In the genomic region with DNA sequence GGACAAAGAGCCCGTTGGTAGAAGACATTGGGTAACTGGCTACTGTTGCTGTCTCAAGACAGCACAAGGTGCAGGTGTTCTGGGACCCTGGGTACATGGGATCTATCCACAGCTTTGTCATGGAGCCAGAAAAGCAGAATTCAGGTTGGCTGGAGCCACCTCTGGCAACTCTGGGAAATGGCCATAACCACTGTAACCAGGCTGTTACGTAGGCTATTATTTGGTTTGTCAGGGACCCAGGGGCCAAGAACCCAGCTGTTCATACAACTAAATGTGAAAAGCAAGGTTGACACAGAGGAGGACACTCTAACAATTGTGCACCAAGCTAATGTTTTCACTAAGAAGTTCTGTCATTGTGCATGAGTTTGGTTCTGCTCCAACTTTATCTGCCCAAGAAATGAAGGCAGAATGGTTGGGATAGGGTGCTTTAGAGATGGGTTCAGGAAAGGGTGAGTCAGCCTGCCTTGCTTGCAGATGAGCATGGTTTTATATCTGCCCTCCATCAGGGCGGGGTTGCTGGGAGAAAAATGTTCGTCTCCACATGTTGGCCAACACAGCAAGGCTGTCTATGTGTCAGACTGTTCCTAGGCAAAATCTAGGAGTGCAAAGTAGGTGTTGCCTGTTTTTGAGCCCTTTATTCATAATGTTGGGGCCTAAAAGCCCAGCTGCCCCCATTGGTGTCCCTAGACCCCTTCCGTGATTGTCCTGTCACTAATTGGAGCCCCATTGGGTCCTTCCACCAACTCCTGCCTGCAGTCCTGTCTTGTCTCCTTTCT, we compare ENCODE assay signal across 32 cellular contexts.
DNase-seq lines count a peak whose midpoint lies in the region; ATAC-seq and TF ChIP-seq lines count a peak whose summit lies in the region.
"Had no signal": no experiment of that assay in that cellular context is flagged by ENCODE, and none has a peak within 500 bp of the region (broad histone marks: within the 10 kb centered on the region; RNA-seq: fewer than 3 reads in every experiment).

No MANE protein-coding gene starts in this region.

- H3K4me2 ChIP-seq in SK-N-SH, result no peak overlapping the region
- no peak overlapping the region for H3K4me2 ChIP-seq in OCI-LY7 (ENCODE audit: low read length)
- H3K4me2 ChIP-seq: A549, GM23338 had no signal

- peaks cover 7% of the 10 kb centered on the region for H3K4me1 Mint-ChIP-seq in endodermal cell
- no peaks in the 10 kb centered on the region for H3K4me1 Mint-ChIP-seq in progenitor cell of endocrine pancreas (ENCODE audit: low read depth)
- H3K4me1 Mint-ChIP-seq: activated naive CD4-positive, alpha-beta T cell treated with anti-CD3 and anti-CD28 coated beads, Interleukin-2, amount 10 ng/mL, durations not matched to agents 7 days and 5 days; GM23338; naive thymus-derived CD8-positive, alpha-beta T cell had no signal

- H2AFZ ChIP-seq in SK-N-SH (ENCODE audit: low read depth) (no peak overlapping the region), OCI-LY7 (ENCODE audit: low read length) (no peak overlapping the region)
- H2AFZ ChIP-seq: GM23338 had no signal

- intact Hi-C loops in OCI-LY7 (cut with micrococcal nuclease; ENCODE audit: unreplicated experiment), result no loop called here

- H3K36me3 Mint-ChIP-seq in endodermal cell (ENCODE audit: low read depth), result no peaks in the 10 kb centered on the region
- peaks cover 1% of the 10 kb centered on the region for H3K36me3 Mint-ChIP-seq in progenitor cell of endocrine pancreas (ENCODE audit: insufficient read depth)
- H3K36me3 Mint-ChIP-seq: activated naive CD4-positive, alpha-beta T cell treated with anti-CD3 and anti-CD28 coated beads, Interleukin-2, amount 10 ng/mL, durations not matched to agents 7 days and 5 days had no signal

- no peak for TF ChIP-seq POLR2A in suprapubic skin (IDR thresholded peaks at IDR 0.05)

- H3K4me1 ChIP-seq in SK-N-SH (ENCODE audit: control insufficient read depth in 1 of 2, insufficient read depth in 2 of 2, low read depth in 1 of 2, low read length in 1 of 2) (no peaks in the 10 kb centered on the region), OCI-LY7 (ENCODE audit: insufficient read depth, low read length, poor library complexity, severe bottlenecking) (no peaks in the 10 kb centered on the region), endodermal cell (ENCODE audit: control insufficient read depth, insufficient read depth, low read length) (peaks cover 4% of the 10 kb centered on the region), suprapubic skin (peaks cover 12% of the 10 kb centered on the region)
- H3K4me1 ChIP-seq: A549, BE2C, stomach, tibial artery had no signal

- ATAC-seq in SK-N-SH treated with all-trans-retinoic acid at 6 μM for 48 hours (no peak), GM21515 (IDR thresholded peaks at IDR 0.05; ENCODE audit: unreplicated experiment) (no peak), GM19467 (IDR thresholded peaks at IDR 0.05; ENCODE audit: unreplicated experiment) (no peak)
- ATAC-seq: A549; activated CD4-positive, CD25-positive, alpha-beta regulatory T cell treated with anti-CD3 and anti-CD28 coated beads, Interleukin-2, amount 50 U/mL, for 24 hours; GM12878; GM23338; naive thymus-derived CD8-positive, alpha-beta T cell; Panc1 had no signal

- H3K4me3 Mint-ChIP-seq in endodermal cell (no peak overlapping the region), progenitor cell of endocrine pancreas (ENCODE audit: low read depth) (no peak overlapping the region)
- H3K4me3 Mint-ChIP-seq: activated naive CD4-positive, alpha-beta T cell treated with anti-CD3 and anti-CD28 coated beads, Interleukin-2, amount 10 ng/mL, durations not matched to agents 7 days and 5 days; activated T-helper 1 cell treated with anti-CD3 and anti-CD28 coated beads, Interleukin-12 subunit alpha, Interleukin-12 subunit beta, Interleukin-2, Interleukin-4 antibody, amounts not matched to agents 30 ng/mL and 10 ng/mL and 1 ng/mL, durations not matched to agents 14 hours and 24 hours and 36 hours; GM23338; naive thymus-derived CD8-positive, alpha-beta T cell had no signal

- WGBS in SK-N-SH (ENCODE audit: low lambda C conversion rate), result 27% methylated on average over 5 of the region's 5 CpGs
- WGBS in endodermal cell (ENCODE audit: insufficient coverage in 1 of 2, insufficient read length in 1 of 2), 2 experiments, result 93 to 94% methylated on average over 4 to 5 of the region's 5 CpGs
- 66% methylated on average over 5 of the region's 5 CpGs for WGBS in suprapubic skin

- no peak for TF ChIP-seq RAD21 in SK-N-SH (IDR thresholded peaks at IDR 0.05; ENCODE audit: low read length)

- H3K79me2 ChIP-seq in SK-N-SH (ENCODE audit: insufficient read depth) (no peaks in the 10 kb centered on the region), OCI-LY7 (ENCODE audit: insufficient read depth, low read depth, low read length) (no peaks in the 10 kb centered on the region)

- H3K27ac Mint-ChIP-seq in endodermal cell (no peak overlapping the region), progenitor cell of endocrine pancreas (no peak overlapping the region)
- H3K27ac Mint-ChIP-seq: activated naive CD4-positive, alpha-beta T cell treated with anti-CD3 and anti-CD28 coated beads, Interleukin-2, amount 10 ng/mL, durations not matched to agents 7 days and 5 days; activated T-helper 1 cell treated with anti-CD3 and anti-CD28 coated beads, Interleukin-12 subunit alpha, Interleukin-12 subunit beta, Interleukin-2, Interleukin-4 antibody, amounts not matched to agents 30 ng/mL and 10 ng/mL and 1 ng/mL, durations not matched to agents 14 hours and 24 hours and 36 hours; GM23338; naive thymus-derived CD8-positive, alpha-beta T cell had no signal

- TF ChIP-seq CTCF in SK-N-SH (IDR thresholded peaks at IDR 0.05), result no peak
- TF ChIP-seq CTCF in OCI-LY7 (conservative IDR thresholded peaks at IDR 0.05; ENCODE audit: low read length), result 0 out of 2 replicates have a peak, but pooled peaks have one; percentile 12
- peak; percentile 40 for TF ChIP-seq CTCF in endodermal cell (conservative IDR thresholded peaks at IDR 0.05)
- TF ChIP-seq CTCF in suprapubic skin (IDR thresholded peaks at IDR 0.05), result no peak
- TF ChIP-seq CTCF in progenitor cell of endocrine pancreas (IDR thresholded peaks at IDR 0.05; ENCODE audit: unreplicated experiment), result no peak

- H3K36me3 ChIP-seq in SK-N-SH (replicated peaks in 1 of 2; ENCODE audit: control insufficient read depth in 1 of 2, insufficient read depth in 2 of 2, low read length in 1 of 2), result peaks cover 0 to 3% of the 10 kb centered on the region in 2 experiments
- no peaks in the 10 kb centered on the region for H3K36me3 ChIP-seq in OCI-LY7 (ENCODE audit: insufficient read depth, low read length)
- no peaks in the 10 kb centered on the region for H3K36me3 ChIP-seq in endodermal cell (ENCODE audit: control insufficient read depth, insufficient read depth, low read length)
- no peaks in the 10 kb centered on the region for H3K36me3 ChIP-seq in suprapubic skin
- H3K36me3 ChIP-seq: BE2C, SJSA1, stomach, tibial artery had no signal

- H3K9ac ChIP-seq in SK-N-SH (no peak overlapping the region), endodermal cell (ENCODE audit: extremely low read depth, low read length, poor library complexity, severe bottlenecking) (no peak overlapping the region)

- DNase-seq in SK-N-SH (no peak), OCI-LY7 (ENCODE audit: low spot score) (no peak), endodermal cell (no peak), suprapubic skin (ENCODE audit: low spot score in 2 of 2) (no peak), progenitor cell of endocrine pancreas (ENCODE audit: low spot score, unreplicated experiment) (no peak)
- DNase-seq: activated CD4-positive, alpha-beta T cell treated with anti-CD3 and anti-CD28 coated beads, Interleukin-2, amount 50 U/mL, for 48 hours; activated naive CD4-positive, alpha-beta T cell treated with anti-CD3 and anti-CD28 coated beads, Interleukin-2, amount 10 ng/mL, durations not matched to agents 7 days and 5 days; amniotic stem cell; BE2C; DND-41; head of caudate nucleus; KG1; naive thymus-derived CD8-positive, alpha-beta T cell; NCI-H1436; NCI-H2171; NCI-H510A treated with DMSO at 0.1 percent for 48 hours; NK-92 treated with Interleukin-12 subunit alpha and Interleukin-12 subunit beta, amount 100 ng/mL, for 24 hours; nucleus accumbens; stomach; T-helper 1 cell; tibial artery had no signal

- CTCF ChIA-PET in SK-N-SH (lab: Yijun Ruan, JAX), result interaction anchor here (1.5 kb wide), 1 partner anchor 35 kb away, joined by 6 read pairs; no protein-coding TSS in a partner anchor
- CTCF ChIA-PET in OCI-LY7 (lab: Charles Lee; ENCODE audit: unreplicated experiment), result no interaction called here

- no TSS peak for BruUV-seq in OCI-LY7 (replicated peaks; lab: Mats Ljungman, UMichigan)

- H3K4me3 ChIP-seq in SK-N-SH (ENCODE audit: low read depth in 2 of 2, low read length in 1 of 2), result no peak overlapping the region
- no peak overlapping the region for H3K4me3 ChIP-seq in OCI-LY7 (ENCODE audit: low read depth, low read length, poor library complexity, severe bottlenecking)
- H3K4me3 ChIP-seq in endodermal cell (ENCODE audit: low read length), result no peak overlapping the region
- H3K4me3 ChIP-seq in suprapubic skin, result no peak overlapping the region
- H3K4me3 ChIP-seq: A549, GM12878, GM23338, SJSA1, stomach, tibial artery had no signal

- H3K9me3 ChIP-seq in SK-N-SH (no peaks in the 10 kb centered on the region), OCI-LY7 (ENCODE audit: low read length) (no peaks in the 10 kb centered on the region), endodermal cell (ENCODE audit: control insufficient read depth, low read length) (peaks cover 14% of the 10 kb centered on the region), suprapubic skin (no peaks in the 10 kb centered on the region)
- H3K9me3 ChIP-seq: A549, BE2C had no signal

- H3K9me2 ChIP-seq in SK-N-SH (no peaks in the 10 kb centered on the region), OCI-LY7 (ENCODE audit: insufficient read depth, low read length) (no peaks in the 10 kb centered on the region)

- H3K27me3 Mint-ChIP-seq in endodermal cell (ENCODE audit: insufficient read depth) (peaks cover 1% of the 10 kb centered on the region), progenitor cell of endocrine pancreas (no peaks in the 10 kb centered on the region)

- no peaks in the 10 kb centered on the region for H3K27me3 ChIP-seq in SK-N-SH (ENCODE audit: insufficient read depth)
- no peaks in the 10 kb centered on the region for H3K27me3 ChIP-seq in endodermal cell (ENCODE audit: control insufficient read depth, insufficient read depth, low read length, poor library complexity, severe bottlenecking)
- no peaks in the 10 kb centered on the region for H3K27me3 ChIP-seq in suprapubic skin
- H3K27me3 ChIP-seq: BE2C, SJSA1, tibial artery had no signal

- H4K20me1 ChIP-seq in SK-N-SH (ENCODE audit: insufficient read depth) (no peaks in the 10 kb centered on the region), OCI-LY7 (ENCODE audit: insufficient read depth, low read length) (no peaks in the 10 kb centered on the region)

- POLR2A ChIA-PET in SK-N-SH (lab: Yijun Ruan, JAX) (no interaction called here), OCI-LY7 (lab: Charles Lee) (no interaction called here)

- H3F3A ChIP-seq in SK-N-SH (replicated peaks; ENCODE audit: insufficient read depth), result no peaks in the 10 kb centered on the region

- TF ChIP-seq EP300 in SK-N-SH (IDR thresholded peaks at IDR 0.05; ENCODE audit: borderline replicate concordance in 1 of 2, low read depth in 1 of 2, low read length in 1 of 2), result no peak
- no peak for TF ChIP-seq EP300 in suprapubic skin (IDR thresholded peaks at IDR 0.05)

- H3K27ac ChIP-seq in SK-N-SH (ENCODE audit: low read depth in 2 of 2, low read length in 1 of 2) (no peak overlapping the region), OCI-LY7 (ENCODE audit: low read depth, low read length, poor library complexity, severe bottlenecking) (no peak overlapping the region), endodermal cell (ENCODE audit: low read depth, low read length) (no peak overlapping the region), suprapubic skin (peak overlapping the region; percentile 82)
- H3K27ac ChIP-seq: A549, epithelial cell of prostate, SJSA1, stomach, tibial artery had no signal

- H3K9me3 Mint-ChIP-seq in endodermal cell (peaks cover 21% of the 10 kb centered on the region), progenitor cell of endocrine pancreas (ENCODE audit: low read depth) (peaks cover 14% of the 10 kb centered on the region)
- H3K9me3 Mint-ChIP-seq: activated naive CD4-positive, alpha-beta T cell treated with anti-CD3 and anti-CD28 coated beads, Interleukin-2, amount 10 ng/mL, durations not matched to agents 7 days and 5 days; activated T-helper 1 cell treated with anti-CD3 and anti-CD28 coated beads, Interleukin-12 subunit alpha, Interleukin-12 subunit beta, Interleukin-2, Interleukin-4 antibody, amounts not matched to agents 30 ng/mL and 10 ng/mL and 1 ng/mL, durations not matched to agents 14 hours and 24 hours and 36 hours had no signal

Comparison
In these comparisons a context has a peak if more than half of its experiments do, and no peak if none do; other contexts are left out.
1. CTCF ChIP-seq: peak in OCI-LY7 (single experiment) and endodermal cell (single experiment); none in SK-N-SH (single experiment), suprapubic skin (0 of 2) and progenitor cell of endocrine pancreas (single experiment).